Comparison of ENCODE assay signal across 1 cellular context in the genomic region with DNA sequence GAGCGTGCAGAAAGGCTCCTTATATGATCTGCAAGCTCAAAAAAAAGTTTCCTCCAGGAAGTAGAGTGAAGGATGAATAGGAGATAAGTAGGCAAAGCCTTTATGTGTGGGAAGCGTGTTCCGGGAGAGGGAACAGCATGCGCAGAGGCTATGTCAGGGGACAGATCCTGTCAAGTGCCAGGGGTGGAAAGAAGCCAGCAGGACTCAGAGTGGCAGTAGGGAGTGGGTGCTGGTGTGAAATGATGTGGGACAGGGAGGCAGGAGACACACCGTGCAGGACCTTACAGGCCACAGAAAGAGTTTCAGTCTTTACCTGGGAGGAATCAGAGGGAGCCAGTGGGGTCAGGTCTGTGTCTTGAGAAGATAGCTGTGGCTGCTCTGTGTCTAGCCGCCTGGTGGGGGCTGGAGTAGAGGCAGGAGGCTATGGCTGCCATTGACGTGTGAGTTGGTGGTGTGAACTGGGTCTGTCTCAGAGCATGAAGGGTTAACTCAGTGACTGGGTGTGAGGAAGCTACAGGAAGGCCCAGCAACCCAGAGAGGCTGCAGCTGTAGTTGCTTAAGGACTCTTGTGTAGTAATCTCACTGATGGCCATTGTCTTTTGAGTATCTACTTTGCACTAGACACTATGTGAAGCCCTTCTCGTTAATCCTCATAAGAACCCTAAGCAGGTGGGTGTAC.
A peak's percentile ranks its signal among the peaks of the same experiment; 100 is the strongest.
TF ChIP-seq lines count a peak whose summit lies in the region.

No MANE protein-coding gene starts in this region.

TF ChIP-seq in GM12878, 131 proteins besides CTCF, POLR2A, EP300 and RAD21:
- peak; percentile 57; the same call in 1 of the 2 replicates for TF ChIP-seq BACH1 (IDR thresholded peaks at IDR 0.05; ENCODE audit: borderline replicate concordance)
- TF ChIP-seq, protein P1, sequence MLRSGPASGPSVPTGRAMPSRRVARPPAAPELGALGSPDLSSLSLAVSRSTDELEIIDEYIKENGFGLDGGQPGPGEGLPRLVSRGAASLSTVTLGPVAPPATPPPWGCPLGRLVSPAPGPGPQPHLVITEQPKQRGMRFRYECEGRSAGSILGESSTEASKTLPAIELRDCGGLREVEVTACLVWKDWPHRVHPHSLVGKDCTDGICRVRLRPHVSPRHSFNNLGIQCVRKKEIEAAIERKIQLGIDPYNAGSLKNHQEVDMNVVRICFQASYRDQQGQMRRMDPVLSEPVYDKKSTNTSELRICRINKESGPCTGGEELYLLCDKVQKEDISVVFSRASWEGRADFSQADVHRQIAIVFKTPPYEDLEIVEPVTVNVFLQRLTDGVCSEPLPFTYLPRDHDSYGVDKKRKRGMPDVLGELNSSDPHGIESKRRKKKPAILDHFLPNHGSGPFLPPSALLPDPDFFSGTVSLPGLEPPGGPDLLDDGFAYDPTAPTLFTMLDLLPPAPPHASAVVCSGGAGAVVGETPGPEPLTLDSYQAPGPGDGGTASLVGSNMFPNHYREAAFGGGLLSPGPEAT (IDR thresholded peaks at IDR 0.05; ENCODE audit: low read depth), result peak; percentile 47; the same call in 1 of the 2 replicates
- 0 out of 2 replicates have a peak, but pooled peaks have one; percentile 9 for TF ChIP-seq YY1 (IDR thresholded peaks at IDR 0.05; ENCODE audit: low read depth, low read length)
- TF ChIP-seq SMAD1 (IDR thresholded peaks at IDR 0.05; ENCODE audit: low read depth, partially characterized antibody), result no peak
